9 cellular contexts compared by ENCODE assay signal in the genomic region with DNA sequence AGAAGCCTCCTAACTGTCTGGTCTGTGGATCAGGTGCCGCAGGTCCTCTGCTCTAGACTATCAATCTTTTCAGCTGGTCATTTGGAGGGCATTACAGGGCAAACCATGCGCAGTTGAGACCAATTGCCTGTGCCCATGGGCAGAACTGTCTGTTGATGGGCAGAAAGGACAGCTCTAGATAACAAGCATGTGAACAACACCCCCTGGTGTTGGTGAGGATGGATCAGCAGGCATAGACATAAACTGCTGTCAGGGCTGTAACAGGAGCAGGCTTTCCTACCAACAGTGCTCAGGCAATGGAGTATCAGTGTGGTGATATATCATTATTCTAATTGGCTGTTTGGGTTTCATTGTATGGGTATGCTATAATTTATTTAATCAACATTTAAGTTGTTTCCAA.
A peak's percentile ranks its signal among the peaks of the same experiment; 100 is the strongest.
DNase-seq lines count a peak whose midpoint lies in the region; ATAC-seq and TF ChIP-seq lines count a peak whose summit lies in the region.
"Had no signal": no experiment of that assay in that cellular context is flagged by ENCODE, and none has a peak within 500 bp of the region (broad histone marks: within the 10 kb centered on the region; RNA-seq: fewer than 3 reads in every experiment).

No MANE protein-coding gene starts in this region.

- TF ChIP-seq CTCF in astrocyte of the spinal cord (IDR thresholded peaks at IDR 0.05; ENCODE audit: low read depth, low read length): peak; percentile 54

- H3K36me3 Mint-ChIP-seq in activated naive CD4-positive, alpha-beta T cell treated with anti-CD3 and anti-CD28 coated beads, Interleukin-2, amount 50 U/mL, for 72 hours: peaks cover 3 to 23% of the 10 kb centered on the region in 2 donors

- in situ Hi-C loops in astrocyte of the spinal cord (cut with HindIII; ENCODE audit: low sequenced_read_pairs): no loop called here

- peak; percentile 85 to 89 for ATAC-seq in activated naive CD4-positive, alpha-beta T cell treated with anti-CD3 and anti-CD28 coated beads, Interleukin-2, amount 50 U/mL, for 72 hours
- peak; percentile 66 for ATAC-seq in HG02763 (IDR thresholded peaks at IDR 0.05; ENCODE audit: unreplicated experiment)
- no peak for ATAC-seq in GM21360 (IDR thresholded peaks at IDR 0.05; ENCODE audit: unreplicated experiment)
- ATAC-seq: body of pancreas had no signal

- DNase-seq in activated naive CD4-positive, alpha-beta T cell treated with anti-CD3 and anti-CD28 coated beads, Interleukin-2, amount 50 U/mL, for 72 hours (ENCODE audit: low spot score in 2 of 2): no peak
- DNase-seq in activated naive CD4-positive, alpha-beta T cell treated with anti-CD3 and anti-CD28 coated beads, Interleukin-2, amount 50 U/mL, for 16 hours: no peak
- DNase-seq in NCI-H526 treated with DMSO at 0.1 percent for 48 hours (lab: John Stamatoyannopoulos, UW): peak; percentile 60
- DNase-seq in astrocyte of the spinal cord (ENCODE audit: low read depth, low spot score): peak; percentile 38
- DNase-seq in kidney glomerular epithelial cell (lab: John Stamatoyannopoulos, UW): peak; percentile 16
- no peak for DNase-seq in T-helper 9 cell

- no peak overlapping the region for H3K4me3 ChIP-seq in astrocyte of the spinal cord (ENCODE audit: low read depth, low read length)
- H3K4me3 ChIP-seq: body of pancreas had no signal

- H3K9me3 Mint-ChIP-seq in activated naive CD4-positive, alpha-beta T cell treated with anti-CD3 and anti-CD28 coated beads, Interleukin-2, amount 50 U/mL, for 72 hours: peaks cover 2 to 4% of the 10 kb centered on the region in 2 donors

- H3K27ac Mint-ChIP-seq in activated naive CD4-positive, alpha-beta T cell treated with anti-CD3 and anti-CD28 coated beads, Interleukin-2, amount 50 U/mL, for 72 hours: no peak overlapping the region

Comparison
In these comparisons a context has a peak if more than half of its experiments do, and no peak if none do; other contexts are left out.
1. DNase-seq: peak in NCI-H526 treated with DMSO at 0.1 percent for 48 hours (single experiment), astrocyte of the spinal cord (single experiment) and kidney glomerular epithelial cell (single experiment); none in activated naive CD4-positive, alpha-beta T cell treated with anti-CD3 and anti-CD28 coated beads, Interleukin-2, amount 50 U/mL, for 72 hours (0 of 2), activated naive CD4-positive, alpha-beta T cell treated with anti-CD3 and anti-CD28 coated beads, Interleukin-2, amount 50 U/mL, for 16 hours (single experiment) and T-helper 9 cell (single experiment).